In genomic region chr4:185845966-185846365, GRCh38 we compare ENCODE assay signal across 19 cellular contexts.
"Had no signal": no experiment of that assay in that cellular context is flagged by ENCODE, and none has a peak within 500 bp of the region (broad histone marks: within the 10 kb centered on the region; RNA-seq: fewer than 3 reads in every experiment).

No MANE protein-coding gene starts in this region.

- ATAC-seq: esophagus mucosa, gastroesophageal sphincter, mucosa of descending colon, natural killer cell, right cardiac atrium had no signal

- H3K27me3 ChIP-seq: gastroesophageal sphincter, hepatocyte, stomach, transverse colon had no signal

- DNase-seq: effector memory CD4-positive, alpha-beta T cell; glutamatergic neuron; kidney; mammary epithelial cell; mucosa of descending colon; natural killer cell; posterior cingulate gyrus; right cardiac atrium; small intestine; stimulated activated CD4-positive, alpha-beta T cell treated with anti-CD3 and anti-CD28 coated beads, Interleukin-12 subunit alpha, Interleukin-12 subunit beta, amount 100 ng/mL, for 4 hours; stimulated activated naive CD4-positive, alpha-beta T cell; stomach; substantia nigra; transverse colon had no signal

- H3K27ac ChIP-seq: gastroesophageal sphincter, hepatocyte, stomach, thoracic aorta had no signal

- H3K9me3 ChIP-seq: gastroesophageal sphincter, mucosa of descending colon, stomach, thoracic aorta had no signal

- H3K4me3 Mint-ChIP-seq: natural killer cell, neural crest cell had no signal

- H3K4me3 ChIP-seq: gastroesophageal sphincter, hepatocyte, mucosa of descending colon, stomach, thoracic aorta, transverse colon had no signal

- H3K36me3 ChIP-seq: gastroesophageal sphincter, stomach, thoracic aorta, transverse colon had no signal

- H3K4me1 ChIP-seq: gastroesophageal sphincter, transverse colon had no signal

- H3K4me1 Mint-ChIP-seq: natural killer cell had no signal

- H3K36me3 Mint-ChIP-seq: natural killer cell had no signal

- H3K27ac Mint-ChIP-seq: natural killer cell had no signal
